19 cellular contexts compared by ENCODE assay signal in the genomic region with DNA sequence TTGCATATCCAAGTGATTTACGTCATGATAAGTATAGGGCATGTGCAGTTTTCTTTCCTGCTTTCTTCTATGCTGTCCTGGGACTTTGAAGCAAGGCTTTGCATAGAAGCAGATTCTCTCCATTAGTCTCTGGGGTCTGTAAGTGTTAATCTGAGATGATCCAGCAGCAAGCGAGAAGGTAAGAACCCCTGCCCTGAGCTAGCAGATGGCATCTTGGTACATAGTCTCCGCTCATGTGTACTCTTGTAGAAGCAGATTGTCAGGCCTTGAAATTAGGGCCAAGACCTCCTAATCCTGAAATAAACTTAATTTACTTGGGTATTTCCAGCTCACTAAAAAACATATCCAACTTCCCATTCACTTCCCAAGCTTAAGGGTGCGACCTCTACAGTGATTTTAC.
DNase-seq lines count a peak whose midpoint lies in the region; ATAC-seq and TF ChIP-seq lines count a peak whose summit lies in the region.
"Had no signal": no experiment of that assay in that cellular context is flagged by ENCODE, and none has a peak within 500 bp of the region (broad histone marks: within the 10 kb centered on the region; RNA-seq: fewer than 3 reads in every experiment).

No MANE protein-coding gene starts in this region.

- intact Hi-C loops in left ventricle myocardium inferior (cut with micrococcal nuclease) (no loop called here), upper lobe of right lung (cut with DNase I) (no loop called here)

- no peaks in the 10 kb centered on the region for H3K36me3 ChIP-seq in left ventricle myocardium inferior
- no peaks in the 10 kb centered on the region for H3K36me3 ChIP-seq in right atrium auricular region
- H3K36me3 ChIP-seq in mucosa of rectum (ENCODE audit: control insufficient read depth in 2 of 2, insufficient read depth in 2 of 2, low read length in 2 of 2), result no peaks in the 10 kb centered on the region
- H3K36me3 ChIP-seq in upper lobe of right lung, result no peaks in the 10 kb centered on the region

- H3K27ac ChIP-seq in left ventricle myocardium inferior (replicated peaks) (peak overlapping the region; percentile 62), right atrium auricular region (peak overlapping the region in 1 of 2 donors; percentile 7), mucosa of rectum (ENCODE audit: low read depth in 2 of 2, low read length in 2 of 2) (peak overlapping the region; percentile 2 to 16), upper lobe of right lung (peak overlapping the region; percentile 24)
- H3K27ac ChIP-seq: C4-2B had no signal

- ATAC-seq in upper lobe of right lung, result no peak

- no peak overlapping the region for H3K9ac ChIP-seq in mucosa of rectum (ENCODE audit: low read depth in 1 of 2, low read length in 2 of 2)

- H3K4me1 ChIP-seq in left ventricle myocardium inferior (peaks cover 19% of the 10 kb centered on the region), right atrium auricular region (no peaks in the 10 kb centered on the region), mucosa of rectum (ENCODE audit: control insufficient read depth in 2 of 2, insufficient read depth in 2 of 2, low read length in 2 of 2) (no peaks in the 10 kb centered on the region), upper lobe of right lung (peaks cover 6% of the 10 kb centered on the region)

- no peak for TF ChIP-seq CTCF in left ventricle myocardium inferior (IDR thresholded peaks at IDR 0.05; ENCODE audit: borderline replicate concordance)
- no peak for TF ChIP-seq CTCF in right atrium auricular region (IDR thresholded peaks at IDR 0.05)
- no peak for TF ChIP-seq CTCF in upper lobe of right lung (IDR thresholded peaks at IDR 0.05)

- H3K27me3 ChIP-seq in left ventricle myocardium inferior (ENCODE audit: low read depth), result no peaks in the 10 kb centered on the region
- H3K27me3 ChIP-seq in right atrium auricular region, result no peaks in the 10 kb centered on the region
- no peaks in the 10 kb centered on the region for H3K27me3 ChIP-seq in mucosa of rectum (ENCODE audit: control insufficient read depth in 2 of 2, insufficient read depth in 2 of 2, low read length in 2 of 2)
- no peaks in the 10 kb centered on the region for H3K27me3 ChIP-seq in upper lobe of right lung

- no peak for DNase-seq in left ventricle myocardium inferior
- no peak for DNase-seq in right atrium auricular region (ENCODE audit: low spot score)
- peak; percentile 84 for DNase-seq in NCI-H82 treated with DMSO at 0.1 percent for 48 hours (lab: John Stamatoyannopoulos, UW; ENCODE audit: unreplicated experiment)
- DNase-seq in upper lobe of right lung, result no peak
- no peak for DNase-seq in activated CD4-positive, alpha-beta T cell treated with anti-CD3 and anti-CD28 coated beads for 48 hours
- no peak for DNase-seq in A172 (ENCODE audit: low spot score)
- DNase-seq in glomerular visceral epithelial cell (ENCODE audit: extremely low spot score), result no peak
- DNase-seq: 8988T; Calu3; CD8-positive, alpha-beta memory T cell; DMS79; Karpas-422; NCI-H1417; NCI-H1694 treated with DMSO at 0.1 percent for 48 hours; NCI-H2081 treated with DMSO at 0.1 percent for 48 hours; NCI-H774; OCI-M1 had no signal

- H3K4me3 ChIP-seq in left ventricle myocardium inferior (no peak overlapping the region), right atrium auricular region (no peak overlapping the region), mucosa of rectum (ENCODE audit: low read length in 2 of 2) (no peak overlapping the region), upper lobe of right lung (no peak overlapping the region)

- H3K9me3 ChIP-seq in left ventricle myocardium inferior (replicated peaks) (no peaks in the 10 kb centered on the region), right atrium auricular region (no peaks in the 10 kb centered on the region), mucosa of rectum (ENCODE audit: control insufficient read depth in 2 of 2, low read length in 2 of 2) (no peaks in the 10 kb centered on the region), upper lobe of right lung (no peaks in the 10 kb centered on the region)
